32 cellular contexts compared by ENCODE assay signal in genomic region chr4:69122476-69122875, GRCh38. TPM values are rescaled to one million over a fixed set of nuclear protein-coding genes. Genes with fewer than 3 reads are reported as not detected.
"Had no signal": no experiment of that assay in that cellular context is flagged by ENCODE, and none has a peak within 500 bp of the region (broad histone marks: within the 10 kb centered on the region; RNA-seq: fewer than 3 reads in every experiment).

No MANE protein-coding gene starts in this region.

- FAIRE-seq: bronchial epithelial cell had no signal

- H3K36me3 ChIP-seq: WERI-Rb-1 had no signal

- DNase-seq: activated CD4-positive, alpha-beta memory T cell treated with anti-CD3 and anti-CD28 coated beads, Interleukin-2, amount 10 ng/mL, durations not matched to agents 7 days and 5 days; activated CD4-positive, alpha-beta T cell treated with anti-CD3 and anti-CD28 coated beads for 1 hour; activated CD4-positive, alpha-beta T cell treated with anti-CD3 and anti-CD28 coated beads for 48 hours; activated CD4-positive, CD25-positive, alpha-beta regulatory T cell; activated CD8-positive, alpha-beta memory T cell treated with anti-CD3 and anti-CD28 coated beads for 24 hours; activated CD8-positive, alpha-beta memory T cell treated with anti-CD3 and anti-CD28 coated beads, Interleukin-2, amount 10 ng/mL, durations not matched to agents 7 days and 5 days; activated CD8-positive, alpha-beta memory T cell treated with anti-CD3 and anti-CD28 coated beads, Interleukin-2, amount 50 U/mL, for 48 hours; activated effector memory CD4-positive, alpha-beta T cell treated with Interleukin-2 at 50 U/mL for 16 hours; activated naive CD4-positive, alpha-beta T cell treated with anti-CD3 and anti-CD28 coated beads, Interleukin-2, amount 10 ng/mL, durations not matched to agents 7 days and 5 days; activated naive CD8-positive, alpha-beta T cell treated with anti-CD3 and anti-CD28 coated beads, Interleukin-2, amount 50 U/mL, for 24 hours; activated T-cell treated with anti-CD3 and anti-CD28 coated beads, Interleukin-2, amount 50 U/mL, for 48 hours; anterior cingulate cortex; caudate nucleus; cerebellar nuclear complex; NCI-H1048; NCI-H1105 treated with DMSO at 0.1 percent for 48 hours; NCI-H1436; NCI-H1694 treated with DMSO at 0.1 percent for 48 hours; NCI-H2029; NCI-H345; NCI-H510A; NCI-H526; NCI-H748 treated with DMSO at 0.1 percent for 48 hours; OCI-M1; Right ventricle myocardium superior; SW 1271; T-helper 1 cell; T-helper 2 cell; T-helper 9 cell; WERI-Rb-1 had no signal

- ATAC-seq: activated CD8-positive, alpha-beta memory T cell treated with anti-CD3 and anti-CD28 coated beads, Interleukin-2, amount 10 ng/mL, durations not matched to agents 7 days and 5 days; activated naive CD8-positive, alpha-beta T cell treated with anti-CD3 and anti-CD28 coated beads, Interleukin-2, amount 50 U/mL, for 24 hours had no signal

- H3K27ac ChIP-seq: WERI-Rb-1 had no signal

RNA-seq across cellular contexts. Expression of gene UGT2B7, which starts 26.2 kb away (rescaled TPM):
- total RNA-seq: activated CD4-positive, alpha-beta memory T cell treated with anti-CD3 and anti-CD28 coated beads, Interleukin-2, amount 10 ng/mL, durations not matched to agents 7 days and 5 days; activated CD8-positive, alpha-beta memory T cell treated with anti-CD3 and anti-CD28 coated beads, Interleukin-2, amount 10 ng/mL, durations not matched to agents 7 days and 5 days; MCF 10A; Right ventricle myocardium superior had no signal
